8 cellular contexts compared by ENCODE assay signal in genomic region chr6:79671605-79672266, GRCh38. TPM values are rescaled to one million over a fixed set of nuclear protein-coding genes. Genes with fewer than 3 reads are reported as not detected.
DNase-seq lines count a peak whose midpoint lies in the region; TF ChIP-seq lines count a peak whose summit lies in the region.

No MANE protein-coding gene starts in this region.

- H3K9me3 ChIP-seq in duodenal mucosa (ENCODE audit: control insufficient read depth in 1 of 2, low read length in 2 of 2) (no peaks in the 10 kb centered on the region), neuronal stem cell (replicated peaks in 1 of 2; ENCODE audit: control insufficient read depth in 2 of 2, insufficient read depth in 1 of 2, low read depth in 1 of 2, low read length in 2 of 2) (no peaks in the 10 kb centered on the region), vagina (no peaks in the 10 kb centered on the region)

- no peak overlapping the region for H4K8ac ChIP-seq in neuronal stem cell (ENCODE audit: low read depth, low read length)

- H2AFZ ChIP-seq in neuronal stem cell (ENCODE audit: low read length) = no peak overlapping the region

- H2AK5ac ChIP-seq in neuronal stem cell (ENCODE audit: low read depth, low read length) = no peak overlapping the region

- DNase-seq in NAMALWA (ENCODE audit: low spot score) = peak; percentile 4
- peak; percentile 6 for DNase-seq in activated CD4-positive, alpha-beta T cell treated with anti-CD3 and anti-CD28 coated beads, Interleukin-2, amount 50 U/mL, for 1 hour
- no peak for DNase-seq in neuronal stem cell (ENCODE audit: low spot score)
- no peak for DNase-seq in vagina (ENCODE audit: extremely low spot score in 2 of 2)
- no peak for DNase-seq in NCI-H446 treated with DMSO at 0.1 percent for 48 hours (lab: John Stamatoyannopoulos, UW)
- no peak for DNase-seq in posterior vena cava (ENCODE audit: low spot score)
- DNase-seq in C1 segment of cervical spinal cord (lab: John Stamatoyannopoulos, UW) = no peak

- no peak overlapping the region for H4K91ac ChIP-seq in neuronal stem cell (ENCODE audit: low read depth, low read length, poor library complexity)

- H3K36me3 ChIP-seq in duodenal mucosa (ENCODE audit: control insufficient read depth in 1 of 2, insufficient read depth in 2 of 2, low read length in 2 of 2) = peaks cover 0 to 9% of the 10 kb centered on the region in 2 donors
- H3K36me3 ChIP-seq in neuronal stem cell (replicated peaks in 1 of 2; ENCODE audit: control insufficient read depth in 2 of 2, insufficient read depth in 2 of 2, low read length in 2 of 2) = peaks cover 3 to 12% of the 10 kb centered on the region in 2 donors
- H3K36me3 ChIP-seq in vagina = no peaks in the 10 kb centered on the region

- no peak overlapping the region for H3K14ac ChIP-seq in neuronal stem cell (ENCODE audit: low read length)

- H2BK5ac ChIP-seq in neuronal stem cell (ENCODE audit: low read length) = no peak overlapping the region

- no peak for TF ChIP-seq CTCF in vagina (IDR thresholded peaks at IDR 0.05)

- H3K27ac ChIP-seq in duodenal mucosa (ENCODE audit: low read depth, low read length) (peak overlapping the region; percentile 68), neuronal stem cell (replicated peaks; ENCODE audit: low read length) (no peak overlapping the region), vagina (peak overlapping the region; percentile 8)

- H2BK120ac ChIP-seq in neuronal stem cell (ENCODE audit: low read depth, low read length) = no peak overlapping the region

- H3K79me1 ChIP-seq in neuronal stem cell (ENCODE audit: low read depth, low read length) = no peaks in the 10 kb centered on the region

- no peak overlapping the region for H3K4ac ChIP-seq in neuronal stem cell (ENCODE audit: low read length)

- no peak overlapping the region for H2BK12ac ChIP-seq in neuronal stem cell (ENCODE audit: low read length)

- H3K4me3 ChIP-seq in duodenal mucosa (ENCODE audit: low read depth in 1 of 2, low read length in 2 of 2) (peak overlapping the region in 1 of 2 donors; percentile 20), neuronal stem cell (ENCODE audit: low read length in 2 of 2) (no peak overlapping the region), vagina (no peak overlapping the region)

- H3K4me2 ChIP-seq in neuronal stem cell (ENCODE audit: insufficient read depth, low read length, poor library complexity, severe bottlenecking) = no peak overlapping the region

- TF ChIP-seq POLR2A in vagina (IDR thresholded peaks at IDR 0.05) = no peak

- intact Hi-C loops in vagina (cut with DNase I) (no loop called here), posterior vena cava (cut with DNase I) (no loop called here)

- peak overlapping the region; percentile 42 for H3K18ac ChIP-seq in neuronal stem cell (ENCODE audit: low read length)

- peaks cover 29 to 43% of the 10 kb centered on the region in 2 donors for H3K4me1 ChIP-seq in duodenal mucosa (ENCODE audit: control insufficient read depth in 1 of 2, insufficient read depth in 2 of 2, low read length in 2 of 2)
- H3K4me1 ChIP-seq in neuronal stem cell (ENCODE audit: control insufficient read depth in 2 of 2, insufficient read depth in 1 of 2, low read depth in 1 of 2, low read length in 2 of 2) = peaks cover 2 to 4% of the 10 kb centered on the region in 2 donors
- H3K4me1 ChIP-seq in vagina = peaks cover 6% of the 10 kb centered on the region

- H3K9ac ChIP-seq in duodenal mucosa (ENCODE audit: low read depth in 1 of 2, low read length in 2 of 2) = peak overlapping the region; percentile 10 to 30
- no peak overlapping the region for H3K9ac ChIP-seq in neuronal stem cell (ENCODE audit: low read depth, low read length, poor library complexity)

- no CpG with 5 or more reads among the region's 4 CpGs for WGBS in neuronal stem cell (ENCODE audit: extremely low coverage in 2 of 2, insufficient read length in 2 of 2, insufficient replicate concordance in 1 of 2), 2 donors

- no peak overlapping the region for H2BK15ac ChIP-seq in neuronal stem cell (ENCODE audit: low read length)

- H3K23ac ChIP-seq in neuronal stem cell (ENCODE audit: low read depth, low read length, poor library complexity) = peak overlapping the region; percentile 82

- no peaks in the 10 kb centered on the region for H3K27me3 ChIP-seq in duodenal mucosa (ENCODE audit: control insufficient read depth in 1 of 2, insufficient read depth in 2 of 2, low read length in 2 of 2)
- H3K27me3 ChIP-seq in neuronal stem cell (ENCODE audit: control insufficient read depth in 3 of 3, insufficient read depth in 3 of 3, low read depth in 1 of 3, low read length in 3 of 3) = no peaks in the 10 kb centered on the region
- H3K27me3 ChIP-seq in vagina = no peaks in the 10 kb centered on the region

RNA-seq across cellular contexts. Expression of gene SH3BGRL2, which starts 40.6 kb away (rescaled TPM):
- polyA plus RNA-seq in neuronal stem cell (2013, experiment 1 of 2) = 21.6 TPM
- polyA plus RNA-seq in neuronal stem cell (2013, experiment 2 of 2) = 21.4 TPM
- 38.3 TPM for total RNA-seq in vagina
- total RNA-seq in posterior vena cava = 10 to 100 TPM; 14.0 to 15.0 TPM

Comparison
In these comparisons a context has a peak if more than half of its experiments do, and no peak if none do; other contexts are left out.
1. DNase-seq: peak in NAMALWA (single experiment) and activated CD4-positive, alpha-beta T cell treated with anti-CD3 and anti-CD28 coated beads, Interleukin-2, amount 50 U/mL, for 1 hour (single experiment); none in neuronal stem cell (single experiment), vagina (0 of 2), NCI-H446 treated with DMSO at 0.1 percent for 48 hours (single experiment), posterior vena cava (single experiment) and C1 segment of cervical spinal cord (0 of 14).